Comparison of ENCODE assay signal across 29 cellular contexts in genomic region chr2:78896536-78896935, GRCh38.
"Had no signal": no experiment of that assay in that cellular context is flagged by ENCODE, and none has a peak within 500 bp of the region (broad histone marks: within the 10 kb centered on the region; RNA-seq: fewer than 3 reads in every experiment).

No MANE protein-coding gene starts in this region.

- H3K4me1 Mint-ChIP-seq: immature natural killer cell; stimulated activated memory B cell treated with anti-CD40 and anti-IgM and Interleukin-4, amounts not matched to agents 10 μg/mL and 1 μg/mL and 100 μg/mL, for 72 hours; stimulated activated naive CD8-positive, alpha-beta T cell treated with anti-CD3 and anti-CD28 coated beads, Interleukin-15, amount 100 ng/mL, for 72 hours had no signal

- H3K9me3 ChIP-seq: left lung, lower lobe of right lung, neutrophil, right atrium auricular region, right lobe of liver, tibial nerve, upper lobe of left lung, vagina had no signal

- H3K27ac Mint-ChIP-seq: immature natural killer cell; naive thymus-derived CD8-positive, alpha-beta T cell; nephron; stimulated activated memory B cell treated with anti-CD40 and anti-IgM and Interleukin-4, amounts not matched to agents 10 μg/mL and 1 μg/mL and 100 μg/mL, for 72 hours; stimulated activated naive CD8-positive, alpha-beta T cell treated with anti-CD3 and anti-CD28 coated beads, Interleukin-15, amount 100 ng/mL, for 72 hours had no signal

- H3K9ac ChIP-seq: parathyroid adenoma had no signal

- FAIRE-seq: islet of Langerhans, kidney had no signal

- DNase-seq: hypothalamus; immature natural killer cell; kidney; left colon; left lung; lower lobe of right lung; mammary epithelial cell; mesenchymal stem cell; naive thymus-derived CD8-positive, alpha-beta T cell; occipital lobe; right lobe of liver; stimulated activated CD4-positive, alpha-beta T cell treated with anti-CD3 and anti-CD28 coated beads, Interleukin-1b, Interleukin-23, amount 100 ng/mL, for 48 hours; stimulated activated CD4-positive, alpha-beta T cell treated with anti-CD3 and anti-CD28 coated beads, Interleukin-2, amount 100 ng/mL, for 48 hours; stimulated activated CD4-positive, alpha-beta T cell treated with anti-CD3 and anti-CD28 coated beads, Interleukin-4, amount 100 ng/mL, for 4 hours; stimulated activated CD8-positive, alpha-beta memory T cell treated with anti-CD3 and anti-CD28 coated beads, Interleukin-4, amount 100 ng/mL, for 48 hours; stimulated activated naive CD4-positive, alpha-beta T cell treated with Interleukin-2 at 50 U/mL for 16 hours; stimulated activated naive CD8-positive, alpha-beta T cell treated with anti-CD3 and anti-CD28 coated beads, Interleukin-15, amount 100 ng/mL, for 72 hours; substantia nigra; upper lobe of left lung had no signal

- H3K4me3 Mint-ChIP-seq: immature natural killer cell; naive thymus-derived CD8-positive, alpha-beta T cell; nephron; neural crest cell; stimulated activated memory B cell treated with anti-CD40 and anti-IgM and Interleukin-4, amounts not matched to agents 10 μg/mL and 1 μg/mL and 100 μg/mL, for 72 hours; stimulated activated naive CD8-positive, alpha-beta T cell treated with anti-CD3 and anti-CD28 coated beads, Interleukin-15, amount 100 ng/mL, for 72 hours had no signal

- H3K4me1 ChIP-seq: left lung, lower lobe of right lung, parathyroid adenoma, right atrium auricular region, right lobe of liver, tibial nerve, upper lobe of left lung, vagina had no signal

- H3K27me3 ChIP-seq: left lung, neutrophil, right atrium auricular region, right lobe of liver, tibial nerve, upper lobe of left lung, vagina had no signal

- H3K9me3 Mint-ChIP-seq: nephron had no signal

- H3K27me3 Mint-ChIP-seq: naive thymus-derived CD8-positive, alpha-beta T cell; stimulated activated memory B cell treated with anti-CD40 and anti-IgM and Interleukin-4, amounts not matched to agents 10 μg/mL and 1 μg/mL and 100 μg/mL, for 72 hours; stimulated activated naive CD8-positive, alpha-beta T cell treated with anti-CD3 and anti-CD28 coated beads, Interleukin-15, amount 100 ng/mL, for 72 hours had no signal

- H3K79me2 ChIP-seq: parathyroid adenoma had no signal

- H3K36me3 ChIP-seq: left lung, lower lobe of right lung, neutrophil, right atrium auricular region, right lobe of liver, tibial nerve, upper lobe of left lung, vagina had no signal

- H3K27ac ChIP-seq: left lung, lower lobe of right lung, neutrophil, parathyroid adenoma, right atrium auricular region, right lobe of liver, tibial nerve, upper lobe of left lung, vagina had no signal

- H3K36me3 Mint-ChIP-seq: naive thymus-derived CD8-positive, alpha-beta T cell; stimulated activated memory B cell treated with anti-CD40 and anti-IgM and Interleukin-4, amounts not matched to agents 10 μg/mL and 1 μg/mL and 100 μg/mL, for 72 hours had no signal

- H3K4me3 ChIP-seq: left lung, lower lobe of right lung, right atrium auricular region, right lobe of liver, smooth muscle cell, tibial nerve, upper lobe of left lung, vagina had no signal

- H2AFZ ChIP-seq: parathyroid adenoma had no signal

- H3K4me2 ChIP-seq: smooth muscle cell had no signal
